In the genomic region with DNA sequence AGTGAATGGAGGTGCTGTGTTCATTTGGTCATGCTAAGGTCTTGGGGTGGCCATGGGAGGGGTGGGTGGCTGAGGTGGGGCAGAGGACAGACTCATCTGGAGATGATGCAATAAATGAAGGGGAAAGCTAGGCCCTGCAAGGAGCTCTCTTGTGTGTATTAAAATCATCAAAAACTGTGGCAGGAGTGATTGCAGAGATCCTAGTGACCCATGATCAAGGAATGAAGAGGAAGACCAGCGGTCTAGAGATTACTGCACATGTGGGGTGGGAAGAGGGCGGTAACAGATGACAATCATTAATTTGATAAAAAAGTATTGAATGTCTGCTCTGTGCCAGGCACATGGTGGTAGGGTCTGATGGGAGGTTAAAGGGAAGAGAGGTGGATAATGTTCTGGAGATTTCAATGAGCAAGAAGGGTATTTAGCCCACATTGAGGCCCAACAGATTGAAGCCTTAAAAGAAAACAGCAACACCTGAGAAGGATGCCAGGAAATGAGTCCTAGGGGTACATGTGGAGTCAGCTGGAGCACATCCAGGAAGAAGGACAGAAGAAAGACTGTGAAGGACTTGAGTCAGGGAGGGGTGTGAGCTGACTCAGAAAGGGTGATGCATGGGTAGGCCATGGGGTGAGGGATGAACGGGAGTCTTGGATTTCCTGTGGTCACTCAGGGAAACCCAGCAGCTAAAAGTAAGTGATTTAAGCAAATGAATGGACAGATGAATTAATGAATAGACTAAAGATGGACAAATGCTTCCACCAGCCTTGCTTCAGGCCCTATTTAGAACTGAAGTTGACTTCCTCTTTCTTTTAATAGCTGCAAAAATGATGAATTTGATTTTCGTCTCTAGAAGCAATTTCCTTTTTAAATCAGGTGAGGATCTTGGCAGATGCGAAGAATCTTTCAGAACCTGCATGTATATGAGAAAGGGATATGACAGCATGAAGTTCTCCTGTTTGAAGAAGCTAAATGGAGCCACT, we compare ENCODE assay signal across 1 cellular context.
TF ChIP-seq lines count a peak whose summit lies in the region.

No MANE protein-coding gene starts in this region.

TF ChIP-seq in SK-N-SH treated with all-trans-retinoic acid at 6 μM for 48 hours, 23 proteins besides CTCF, POLR2A, EP300 and RAD21 (continued from another document):
- TF ChIP-seq CSRNP3 (CRISPR knock-in tag; IDR thresholded peaks at IDR 0.05), result no peak
